In the genomic region with DNA sequence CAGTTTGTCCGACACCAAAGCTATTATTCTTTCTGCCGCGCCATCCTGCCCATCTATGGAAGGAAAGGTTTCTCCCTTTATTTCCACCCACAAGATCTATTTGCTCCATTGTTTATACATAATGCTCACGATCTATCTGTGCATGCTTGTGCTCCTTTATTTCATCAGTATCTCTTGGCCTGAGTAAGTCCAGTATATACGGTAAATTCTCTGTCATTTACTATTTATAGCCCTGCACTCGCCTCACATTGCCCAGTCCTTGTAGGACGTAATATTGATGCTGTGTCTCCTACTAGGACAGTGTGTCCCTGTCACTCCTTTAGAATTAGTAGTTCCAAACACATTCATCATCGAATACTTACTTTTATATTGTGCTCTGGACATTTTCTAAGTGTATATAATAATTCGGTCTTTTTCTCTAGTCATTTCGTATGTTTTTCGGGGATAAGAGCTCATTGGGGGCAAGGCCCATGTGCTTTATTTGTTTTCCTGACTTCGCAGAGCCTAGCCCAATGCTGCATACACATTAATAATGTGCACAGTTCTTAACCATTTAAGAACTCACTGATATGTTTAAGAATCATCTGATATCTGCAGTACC, we compare ENCODE assay signal across 14 cellular contexts. TPM values are rescaled to one million over a fixed set of nuclear protein-coding genes. Genes with fewer than 3 reads are reported as not detected.
DNase-seq lines count a peak whose midpoint lies in the region; ATAC-seq and TF ChIP-seq lines count a peak whose summit lies in the region.
"Had no signal": no experiment of that assay in that cellular context is flagged by ENCODE, and none has a peak within 500 bp of the region (broad histone marks: within the 10 kb centered on the region; RNA-seq: fewer than 3 reads in every experiment).

No MANE protein-coding gene starts in this region.

- H3K4me1 ChIP-seq in aorta (ENCODE audit: control insufficient read depth in 1 of 2, insufficient read depth in 2 of 2, low read length in 2 of 2) = no peaks in the 10 kb centered on the region
- H3K4me1 ChIP-seq: HAP-1 had no signal

- H3K36me3 Mint-ChIP-seq in neural crest cell (ENCODE audit: low read depth) = peaks cover 4% of the 10 kb centered on the region
- no peaks in the 10 kb centered on the region for H3K36me3 Mint-ChIP-seq in activated T-cell treated with anti-CD3 and anti-CD28 coated beads, Interleukin-2, amount 50 U/mL, for 24 hours (ENCODE audit: low read depth)
- H3K36me3 Mint-ChIP-seq: natural killer cell treated with Interleukin-12 subunit alpha and Interleukin-12 subunit beta and Interleukin-15 and Interleukin-18, amount 100 ng/mL, for 72 hours; stimulated activated effector memory CD8-positive, alpha-beta T cell treated with anti-CD3 and anti-CD28 coated beads, Interleukin-12 subunit alpha, Interleukin-12 subunit beta, amount 100 ng/mL, for 72 hours had no signal

- DNase-seq in Right ventricle myocardium inferior (ENCODE audit: missing footprints) (no peak), cardiac septum (ENCODE audit: low spot score) (no peak), fibroblast of the aortic adventitia (ENCODE audit: low read depth) (peak; percentile 70), neural crest cell (ENCODE audit: low read depth, low spot score) (no peak), aorta (no peak), COR-L47 (lab: John Stamatoyannopoulos, UW) (no peak)
- DNase-seq in activated T-cell treated with anti-CD3 and anti-CD28 coated beads, Interleukin-2, amount 50 U/mL, for 24 hours = no peak
- DNase-seq: activated effector memory CD4-positive, alpha-beta T cell treated with anti-CD3 and anti-CD28 coated beads, Interleukin-2, amount 50 U/mL, for 16 hours; Kasumi-1 had no signal

- H3K27ac Mint-ChIP-seq in neural crest cell (ENCODE audit: unreplicated experiment) = no peak overlapping the region
- no peak overlapping the region for H3K27ac Mint-ChIP-seq in activated T-cell treated with anti-CD3 and anti-CD28 coated beads, Interleukin-2, amount 50 U/mL, for 24 hours
- H3K27ac Mint-ChIP-seq: natural killer cell treated with Interleukin-12 subunit alpha and Interleukin-12 subunit beta and Interleukin-15 and Interleukin-18, amount 100 ng/mL, for 72 hours had no signal

- H3K4me3 ChIP-seq in fibroblast of the aortic adventitia (ENCODE audit: low read depth, low read length) (no peak overlapping the region), aorta (ENCODE audit: low read length in 2 of 2) (no peak overlapping the region)
- H3K4me3 ChIP-seq: A549, HAP-1 had no signal

- no peaks in the 10 kb centered on the region for H3K27me3 ChIP-seq in aorta (ENCODE audit: control insufficient read depth in 1 of 2, insufficient read depth in 2 of 2, low read length in 1 of 2)

- H3K9me3 ChIP-seq in aorta (ENCODE audit: control insufficient read depth, low read length) = peaks cover 2% of the 10 kb centered on the region
- H3K9me3 ChIP-seq: A549, HAP-1 had no signal

- H3K27me3 Mint-ChIP-seq in neural crest cell (ENCODE audit: low read depth) = peaks cover 25% of the 10 kb centered on the region
- peaks cover 36% of the 10 kb centered on the region for H3K27me3 Mint-ChIP-seq in activated T-cell treated with anti-CD3 and anti-CD28 coated beads, Interleukin-2, amount 50 U/mL, for 24 hours

- no peak overlapping the region for H3K27ac ChIP-seq in aorta (ENCODE audit: low read depth in 1 of 2, low read length in 2 of 2)
- H3K27ac ChIP-seq: A549 had no signal

- H3K36me3 ChIP-seq in aorta (ENCODE audit: control insufficient read depth in 1 of 2, insufficient read depth in 2 of 2, low read length in 1 of 2) = no peaks in the 10 kb centered on the region
- H3K36me3 ChIP-seq: HAP-1 had no signal

- H3K9me3 Mint-ChIP-seq in neural crest cell = peaks cover 2% of the 10 kb centered on the region
- H3K9me3 Mint-ChIP-seq in activated T-cell treated with anti-CD3 and anti-CD28 coated beads, Interleukin-2, amount 50 U/mL, for 24 hours = no peaks in the 10 kb centered on the region
- H3K9me3 Mint-ChIP-seq: natural killer cell treated with Interleukin-12 subunit alpha and Interleukin-12 subunit beta and Interleukin-15 and Interleukin-18, amount 100 ng/mL, for 72 hours; stimulated activated effector memory CD8-positive, alpha-beta T cell treated with anti-CD3 and anti-CD28 coated beads, Interleukin-12 subunit alpha, Interleukin-12 subunit beta, amount 100 ng/mL, for 72 hours had no signal

- H3K4me1 Mint-ChIP-seq in neural crest cell = peaks cover 41% of the 10 kb centered on the region
- peaks cover 24% of the 10 kb centered on the region for H3K4me1 Mint-ChIP-seq in activated T-cell treated with anti-CD3 and anti-CD28 coated beads, Interleukin-2, amount 50 U/mL, for 24 hours (ENCODE audit: low read depth)

- WGBS in aorta, 2 donors = 18 to 21% methylated on average over 12 of the region's 12 CpGs

- peak overlapping the region; percentile 8 for H3K4me3 Mint-ChIP-seq in neural crest cell
- H3K4me3 Mint-ChIP-seq in activated T-cell treated with anti-CD3 and anti-CD28 coated beads, Interleukin-2, amount 50 U/mL, for 24 hours = no peak overlapping the region
- H3K4me3 Mint-ChIP-seq: natural killer cell treated with Interleukin-12 subunit alpha and Interleukin-12 subunit beta and Interleukin-15 and Interleukin-18, amount 100 ng/mL, for 72 hours; stimulated activated effector memory CD8-positive, alpha-beta T cell treated with anti-CD3 and anti-CD28 coated beads, Interleukin-12 subunit alpha, Interleukin-12 subunit beta, amount 100 ng/mL, for 72 hours had no signal

- ATAC-seq in Right ventricle myocardium inferior (peak; percentile 48), aorta (ENCODE audit: low FRiP score) (peak; percentile 36), HG02610 (IDR thresholded peaks at IDR 0.05; ENCODE audit: unreplicated experiment) (no peak)
- ATAC-seq: A549 had no signal

- TF ChIP-seq CTCF in fibroblast of the aortic adventitia (IDR thresholded peaks at IDR 0.05; ENCODE audit: insufficient read depth, low read length) (no peak), neural crest cell (conservative IDR thresholded peaks at IDR 0.05) (no peak)

- intact Hi-C loops in Right ventricle myocardium inferior (cut with DNase I) (loop anchor here (10.0 kb wide), 1 partner anchor 203 kb away; a partner anchor contains a TSS), cardiac septum (cut with DNase I) (loop anchor here (5.0 to 10.0 kb wide), 3 partner anchors 96 to 563 kb away; a partner anchor contains a TSS), aorta (cut with DNase I) (loop anchor here in 1 of 2 donors (10.0 kb wide), 1 partner anchor 563 kb away; a partner anchor contains a TSS)

RNA-seq across cellular contexts. Expression of a gene that starts 3.1 kb away (rescaled TPM):
- total RNA-seq in Right ventricle myocardium inferior = 65.8 TPM
- 42.1 TPM for total RNA-seq in cardiac septum
- 26.7 and 68.1 TPM in 2 replicates for total RNA-seq in fibroblast of the aortic adventitia (ENCODE audit: low replicate concordance)
- 88.7 and 90.3 TPM in 2 replicates for total RNA-seq in neural crest cell
- 10 to 100 TPM; 63.3 to 69.5 TPM for total RNA-seq in aorta
- 10 to 100 TPM; 11.0 to 57.5 TPM for polyA plus RNA-seq in aorta
- total RNA-seq: natural killer cell treated with Interleukin-12 subunit alpha and Interleukin-12 subunit beta and Interleukin-15 and Interleukin-18, amount 100 ng/mL, for 72 hours had no signal
